34 cellular contexts compared by ENCODE assay signal in genomic region chr4:159476886-159477285, GRCh38.
"Had no signal": no experiment of that assay in that cellular context is flagged by ENCODE, and none has a peak within 500 bp of the region (broad histone marks: within the 10 kb centered on the region; RNA-seq: fewer than 3 reads in every experiment).

No MANE protein-coding gene starts in this region.

- H3K9me3 ChIP-seq: MG63 had no signal

- H3K36me3 ChIP-seq: MG63 had no signal

- H3K27me3 ChIP-seq: MG63 had no signal

- H3K4me2 ChIP-seq: KMS-11 had no signal

- H3K27ac ChIP-seq: KMS-11 had no signal

- H3K4me3 ChIP-seq: MG63 had no signal

- DNase-seq: Karpas-422, Kasumi-1, KG1, MG63, MM.1S, MV-4-11, NCI-H1048, NCI-H1092, NCI-H1092 treated with DMSO at 0.1 percent for 48 hours, NCI-H1105, NCI-H1105 treated with DMSO at 0.1 percent for 48 hours, NCI-H1417, NCI-H1417 treated with DMSO at 0.1 percent for 48 hours, NCI-H1436, NCI-H1436 treated with DMSO at 0.1 percent for 48 hours, NCI-H146, NCI-H1694, NCI-H1694 treated with DMSO at 0.1 percent for 48 hours, NCI-H187, NCI-H187 treated with DMSO at 0.1 percent for 48 hours, NCI-H1930, NCI-H2029, NCI-H2029 treated with DMSO at 0.1 percent for 48 hours, NCI-H2081, NCI-H2081 treated with DMSO at 0.1 percent for 48 hours, NCI-H2107, NCI-H2171, NCI-H2171 treated with DMSO at 0.1 percent for 48 hours, NCI-H2227 treated with DMSO at 0.1 percent for 48 hours, NCI-H226, NCI-H345, NCI-H446, NCI-H446 treated with DMSO at 0.1 percent for 48 hours had no signal

- H3K9ac ChIP-seq: KMS-11 had no signal
